Comparison of ENCODE assay signal across 20 cellular contexts in the genomic region with DNA sequence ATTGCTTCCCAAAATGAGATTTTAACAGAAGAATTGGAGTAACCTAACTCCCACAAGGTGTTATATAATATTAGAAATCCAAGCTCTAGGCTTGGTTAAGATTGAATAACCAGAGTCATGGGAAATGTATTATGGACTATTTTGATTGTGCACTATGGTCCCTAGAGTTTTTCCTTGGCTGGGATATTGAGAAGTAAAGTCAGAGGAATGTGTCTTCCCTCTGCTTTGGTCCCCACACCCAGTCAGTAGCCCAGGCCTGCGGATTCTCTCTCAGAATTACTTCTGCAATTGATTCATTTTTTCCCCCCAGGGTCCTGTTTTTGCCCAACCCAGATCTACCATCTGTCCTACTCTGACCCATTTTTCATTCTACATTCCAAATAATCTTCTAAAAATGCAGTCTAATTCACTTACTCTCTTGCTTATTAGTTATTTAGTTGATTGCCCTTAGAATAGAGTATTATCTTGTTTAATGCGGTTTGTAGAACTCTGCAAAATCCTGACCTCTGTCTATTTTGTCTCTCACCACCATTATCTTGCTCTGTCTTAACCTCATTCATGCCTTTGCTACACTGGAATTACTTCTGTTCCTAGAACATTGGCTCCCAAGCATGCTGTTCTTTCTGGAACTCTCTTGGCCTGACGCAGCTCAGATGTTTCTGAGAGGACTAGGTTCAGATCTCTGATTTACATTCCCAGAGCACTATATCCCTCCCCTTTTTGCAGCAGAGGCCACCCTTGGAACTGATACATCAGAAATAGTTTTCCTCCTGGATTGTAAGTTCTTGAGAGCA. TPM values are rescaled to one million over a fixed set of nuclear protein-coding genes. Genes with fewer than 3 reads are reported as not detected.
A peak's percentile ranks its signal among the peaks of the same experiment; 100 is the strongest.
DNase-seq lines count a peak whose midpoint lies in the region; ATAC-seq and TF ChIP-seq lines count a peak whose summit lies in the region.
"Had no signal": no experiment of that assay in that cellular context is flagged by ENCODE, and none has a peak within 500 bp of the region (broad histone marks: within the 10 kb centered on the region; RNA-seq: fewer than 3 reads in every experiment).

No MANE protein-coding gene starts in this region.

- in situ Hi-C loops in transverse colon (cut with MboI; ENCODE audit: low pct_ligation_motif_present in 1 of 4, low pct_unique_long_range_greater_than_20kb in 1 of 4, low sequenced_read_pairs in 3 of 4): no loop called here

- H3K27me3 ChIP-seq in breast epithelium (no peaks in the 10 kb centered on the region), heart right ventricle (no peaks in the 10 kb centered on the region), muscle layer of colon (ENCODE audit: control insufficient read depth in 1 of 2, insufficient read depth in 2 of 2, low read length in 2 of 2) (no peaks in the 10 kb centered on the region), transverse colon (no peaks in the 10 kb centered on the region)
- H3K27me3 ChIP-seq: BLaER1 treated with 17β-estradiol and CSF1 and Interleukin-3, amounts not matched to agents 10 nM and 100 nM had no signal

- no peaks in the 10 kb centered on the region for H3K36me3 Mint-ChIP-seq in MCF 10A (ENCODE audit: insufficient read depth, unreplicated experiment)

- CTCF ChIA-PET in MCF 10A (lab: Yijun Ruan, JAX): no interaction called here

- no peaks in the 10 kb centered on the region for H3K9me3 Mint-ChIP-seq in MCF 10A (ENCODE audit: unreplicated experiment)
- H3K9me3 Mint-ChIP-seq: CD8-positive, alpha-beta memory T cell; GM23338 had no signal

- H3K4me3 Mint-ChIP-seq in MCF 10A (ENCODE audit: unreplicated experiment): no peak overlapping the region
- H3K4me3 Mint-ChIP-seq: CD8-positive, alpha-beta memory T cell; GM23338 had no signal

- H3K27ac ChIP-seq in breast epithelium (peak overlapping the region; percentile 1 to 22), heart right ventricle (peak overlapping the region in 9 of 10 donors; percentile 15 to 72 (median 38)), muscle layer of colon (ENCODE audit: low read depth, low read length) (peak overlapping the region; percentile 40), transverse colon (peak overlapping the region; percentile 17 to 58 (median 42))
- H3K27ac ChIP-seq: BLaER1 treated with 17β-estradiol and CSF1 and Interleukin-3, amounts not matched to agents 10 nM and 100 nM; RWPE1 had no signal

- TF ChIP-seq EP300 in transverse colon (IDR thresholded peaks at IDR 0.05; ENCODE audit: low read depth): no peak

- no peaks in the 10 kb centered on the region for H3K27me3 Mint-ChIP-seq in MCF 10A (ENCODE audit: insufficient read depth, unreplicated experiment)

- no peak overlapping the region for H3K4me3 ChIP-seq in breast epithelium
- no peak overlapping the region for H3K4me3 ChIP-seq in heart right ventricle
- no peak overlapping the region for H3K4me3 ChIP-seq in muscle layer of colon (ENCODE audit: low read depth in 1 of 2, low read length in 2 of 2)
- H3K4me3 ChIP-seq in transverse colon: no peak overlapping the region
- H3K4me3 ChIP-seq: BLaER1 treated with 17β-estradiol and CSF1 and Interleukin-3, amounts not matched to agents 10 nM and 100 nM; GM23338; K562 had no signal

- H3K4me1 ChIP-seq in breast epithelium: no peaks in the 10 kb centered on the region
- H3K4me1 ChIP-seq in heart right ventricle: peaks cover 8 to 90% (median 54%) of the 10 kb centered on the region in 9 donors
- H3K4me1 ChIP-seq in muscle layer of colon (ENCODE audit: insufficient read depth, low read length): peaks cover 57% of the 10 kb centered on the region
- peaks cover 0 to 28% (median under 1%) of the 10 kb centered on the region in 4 donors for H3K4me1 ChIP-seq in transverse colon

- H3K36me3 ChIP-seq in breast epithelium (no peaks in the 10 kb centered on the region), heart right ventricle (no peaks in the 10 kb centered on the region), muscle layer of colon (ENCODE audit: insufficient read depth, low read length) (no peaks in the 10 kb centered on the region), transverse colon (no peaks in the 10 kb centered on the region)
- H3K36me3 ChIP-seq: BLaER1 treated with 17β-estradiol and CSF1 and Interleukin-3, amounts not matched to agents 10 nM and 100 nM had no signal

- POLR2A ChIA-PET in MCF 10A (lab: Yijun Ruan, JAX): interaction anchor here (0.7 to 0.8 kb wide), 2 partner anchors 21 to 214 kb away, joined by 3 read pairs; no protein-coding TSS in a partner anchor

- 58 to 68% methylated on average over 3 of the region's 3 CpGs for WGBS in heart right ventricle, 2 donors
- 60 to 79% methylated on average over 2 to 3 of the region's 3 CpGs for WGBS in transverse colon (ENCODE audit: low coverage in 1 of 2), 2 donors

- TF ChIP-seq POLR2A in breast epithelium (IDR thresholded peaks at IDR 0.05) (no peak), transverse colon (IDR thresholded peaks at IDR 0.05) (no peak)

- H3K9ac ChIP-seq in muscle layer of colon (ENCODE audit: low read length): no peak overlapping the region
- H3K9ac ChIP-seq: BLaER1 treated with 17β-estradiol and CSF1 and Interleukin-3, amounts not matched to agents 10 nM and 100 nM had no signal

- no peak for TF ChIP-seq CTCF in breast epithelium (IDR thresholded peaks at IDR 0.05)
- TF ChIP-seq CTCF in MCF 10A (IDR thresholded peaks at IDR 0.05; ENCODE audit: unreplicated experiment): no peak
- no peak for TF ChIP-seq CTCF in heart right ventricle (IDR thresholded peaks at IDR 0.05)
- TF ChIP-seq CTCF in transverse colon (IDR thresholded peaks at IDR 0.05): no peak

- H3K27ac Mint-ChIP-seq in MCF 10A (ENCODE audit: low read depth, unreplicated experiment): no peak overlapping the region
- H3K27ac Mint-ChIP-seq: CD8-positive, alpha-beta memory T cell; GM23338 had no signal

- BruUV-seq in MCF 10A (replicated peaks; lab: Mats Ljungman, UMichigan): no TSS peak

- ATAC-seq in heart right ventricle (peak in 7 of 8 donors; percentile 48 to 78 (median 55)), HG03139 (IDR thresholded peaks at IDR 0.05; ENCODE audit: unreplicated experiment) (no peak)
- ATAC-seq: GM23338, HCT116, K562, PC-3 had no signal

- H3K9me3 ChIP-seq in breast epithelium: no peaks in the 10 kb centered on the region
- H3K9me3 ChIP-seq in heart right ventricle: no peaks in the 10 kb centered on the region
- no peaks in the 10 kb centered on the region for H3K9me3 ChIP-seq in muscle layer of colon (ENCODE audit: low read length)
- no peaks in the 10 kb centered on the region for H3K9me3 ChIP-seq in transverse colon

- intact Hi-C loops in breast epithelium (cut with DNase I; ENCODE audit: low total_unique reads): no loop called here
- intact Hi-C loops in MCF 10A (cut with micrococcal nuclease): no loop called here
- intact Hi-C loops in heart right ventricle (cut with DNase I): loop anchor here in 1 of 10 donors (10.0 kb wide), 1 partner anchor 85 kb away; no protein-coding TSS in a partner anchor
- intact Hi-C loops in transverse colon (cut with DNase I; ENCODE audit: low total_unique reads): loop anchor here (10.0 kb wide), 1 partner anchor 85 kb away; no protein-coding TSS in a partner anchor

- H3K4me1 Mint-ChIP-seq in MCF 10A (ENCODE audit: insufficient read depth, unreplicated experiment): no peaks in the 10 kb centered on the region
- H3K4me1 Mint-ChIP-seq: CD8-positive, alpha-beta memory T cell; GM23338 had no signal

- DNase-seq in breast epithelium (ENCODE audit: low spot score in 2 of 2): no peak
- DNase-seq in MCF 10A (ENCODE audit: unreplicated experiment): no peak
- no peak for DNase-seq in heart right ventricle
- DNase-seq in transverse colon: no peak
- no peak for DNase-seq in NCI-H1694 (lab: John Stamatoyannopoulos, UW)
- DNase-seq in pons (ENCODE audit: low spot score): no peak
- DNase-seq: CD8-positive, alpha-beta memory T cell; GF-D8; NCI-H1436; NCI-H2081 treated with DMSO at 0.1 percent for 48 hours; NCI-H510A; NCI-H774; PC-3 had no signal

RNA-seq across cellular contexts. Expression of a gene that starts 23.6 kb away (rescaled TPM):
- total RNA-seq in breast epithelium (10 to 100 TPM in 2 of 3 donors, 1 to 10 TPM in 1; 8.2 to 75.8 (median 57.0) TPM), MCF 10A (2022) (0.34 TPM in 1 of 2 replicates, not detected in the other), heart right ventricle (100 to 1,000 TPM in 1 of 10 donors, 10 to 100 TPM in 9; 45.0 to 101 (median 65.4) TPM), transverse colon (10 to 100 TPM; 29.4 to 45.6 (median 32.7) TPM)
- 10 to 100 TPM in 1 of 2 donors, 1 to 10 TPM in 1; 6.7 to 13.8 TPM for polyA plus RNA-seq in heart right ventricle
- total RNA-seq: CD8-positive, alpha-beta memory T cell; GM23338; K562 had no signal
- polyA plus RNA-seq: CD8-positive, alpha-beta memory T cell; GM23338; K562 had no signal
